In the genomic region with DNA sequence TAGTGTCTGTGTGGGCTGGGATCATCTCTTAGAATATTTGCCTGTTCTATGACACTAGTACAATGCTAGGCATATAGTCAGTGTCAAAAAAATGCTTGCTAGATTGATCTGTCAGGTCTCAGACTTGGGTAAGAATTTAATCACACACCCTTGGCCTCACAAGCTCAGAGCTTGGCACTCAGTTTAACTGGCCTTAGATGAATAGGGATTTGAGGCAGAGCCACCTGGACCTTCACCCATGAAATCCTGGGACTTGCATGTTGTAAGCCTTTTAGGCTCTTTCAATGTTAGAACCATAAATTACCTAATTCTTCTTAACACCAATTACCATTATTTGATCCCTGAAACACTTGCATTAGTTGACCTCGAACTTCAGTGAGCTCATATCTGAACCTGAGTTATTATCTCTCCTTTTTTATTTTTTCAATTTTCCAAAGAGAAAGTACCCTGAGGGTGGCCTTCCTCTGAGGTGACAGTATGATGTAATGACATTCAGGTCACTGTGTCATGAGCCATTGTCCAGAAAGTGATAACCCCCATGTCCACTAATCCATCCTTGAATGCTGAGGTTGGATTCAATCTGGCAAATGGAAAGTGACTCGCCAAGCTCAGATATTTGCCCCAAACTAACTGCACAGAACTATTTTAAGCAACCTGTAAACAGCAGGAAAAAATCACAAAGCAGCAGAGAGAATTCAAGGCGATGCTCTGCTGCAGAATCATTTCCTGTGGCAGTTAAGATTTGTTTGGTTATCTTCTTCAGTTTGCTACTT, we compare ENCODE assay signal across 12 cellular contexts.
"Had no signal": no experiment of that assay in that cellular context is flagged by ENCODE, and none has a peak within 500 bp of the region (broad histone marks: within the 10 kb centered on the region; RNA-seq: fewer than 3 reads in every experiment).

No MANE protein-coding gene starts in this region.

- H3K27ac ChIP-seq: esophagus squamous epithelium, heart right ventricle, left lung had no signal

- H3K36me3 ChIP-seq: esophagus squamous epithelium, heart right ventricle, left lung had no signal

- H3K27me3 ChIP-seq: esophagus squamous epithelium, heart right ventricle, left lung had no signal

- H3K9me3 ChIP-seq: esophagus squamous epithelium, heart right ventricle, left lung had no signal

- ATAC-seq: heart right ventricle; left lung; natural killer cell; sciatic nerve; stimulated activated naive CD8-positive, alpha-beta T cell treated with anti-CD3 and anti-CD28 coated beads, Interleukin-15, Interleukin-2, amounts not matched to agents 100 U/mL and 50 U/mL, for 24 hours had no signal

- FAIRE-seq: colon, islet of Langerhans had no signal

- H3K4me1 ChIP-seq: esophagus squamous epithelium, left lung had no signal

- DNase-seq: activated CD4-positive, alpha-beta T cell treated with anti-CD3 and anti-CD28 coated beads, Interleukin-2, amount 10 ng/mL, durations not matched to agents 7 days and 5 days; activated CD4-positive, CD25-positive, alpha-beta regulatory T cell; activated naive CD4-positive, alpha-beta T cell treated with Interleukin-2 at 50 U/mL for 16 hours; esophagus squamous epithelium; foreskin melanocyte; heart right ventricle; left lung; natural killer cell; stimulated activated naive CD8-positive, alpha-beta T cell treated with anti-CD3 and anti-CD28 coated beads, Interleukin-15, Interleukin-2, amounts not matched to agents 100 U/mL and 50 U/mL, for 24 hours had no signal

- H3K4me3 ChIP-seq: esophagus squamous epithelium, heart right ventricle, left lung had no signal
